Comparison of ENCODE assay signal across 16 cellular contexts in the genomic region with DNA sequence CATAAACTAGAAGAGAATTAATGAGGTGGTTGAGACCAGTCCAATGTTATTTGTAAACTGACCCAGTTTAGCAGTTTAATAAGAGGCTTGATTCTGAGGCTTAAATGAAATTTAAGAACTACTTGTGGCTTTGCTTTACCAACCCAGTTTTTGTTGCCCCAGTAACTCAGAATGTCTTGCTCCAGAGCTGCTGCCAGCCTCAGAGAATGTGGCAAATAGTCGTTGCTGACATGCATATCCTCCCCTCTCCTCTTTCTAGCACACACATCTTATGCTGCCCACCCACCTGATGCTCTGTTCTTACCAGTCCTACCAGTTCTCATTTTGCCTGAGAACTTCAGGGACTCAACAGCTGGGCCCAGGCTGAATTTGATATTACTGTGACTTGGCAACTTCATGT.
DNase-seq lines count a peak whose midpoint lies in the region; ATAC-seq, FAIRE-seq and TF ChIP-seq lines count a peak whose summit lies in the region.
"Had no signal": no experiment of that assay in that cellular context is flagged by ENCODE, and none has a peak within 500 bp of the region (broad histone marks: within the 10 kb centered on the region; RNA-seq: fewer than 3 reads in every experiment).

No MANE protein-coding gene starts in this region.

- peaks cover 6% of the 10 kb centered on the region for H3K36me3 Mint-ChIP-seq in Calu3 (ENCODE audit: insufficient read depth, unreplicated experiment)
- H3K36me3 Mint-ChIP-seq in effector memory CD8-positive, alpha-beta T cell (ENCODE audit: insufficient read depth): no peaks in the 10 kb centered on the region
- H3K36me3 Mint-ChIP-seq: CD8-positive, alpha-beta T cell had no signal

- H3K36me3 ChIP-seq in osteoblast (ENCODE audit: insufficient read depth, low read length): no peaks in the 10 kb centered on the region

- H3K4me3 Mint-ChIP-seq in Calu3 (ENCODE audit: low read depth, unreplicated experiment): no peak overlapping the region
- H3K4me3 Mint-ChIP-seq in effector memory CD8-positive, alpha-beta T cell: no peak overlapping the region
- H3K4me3 Mint-ChIP-seq: CD8-positive, alpha-beta T cell; IgD-negative memory B cell had no signal

- no peaks in the 10 kb centered on the region for H3K9me3 Mint-ChIP-seq in Calu3 (ENCODE audit: low read depth, unreplicated experiment)
- no peaks in the 10 kb centered on the region for H3K9me3 Mint-ChIP-seq in effector memory CD8-positive, alpha-beta T cell
- H3K9me3 Mint-ChIP-seq: CD8-positive, alpha-beta T cell had no signal

- no peaks in the 10 kb centered on the region for H3K27me3 Mint-ChIP-seq in Calu3 (ENCODE audit: unreplicated experiment)
- peaks cover 45 to 58% of the 10 kb centered on the region in 2 donors for H3K27me3 Mint-ChIP-seq in effector memory CD8-positive, alpha-beta T cell

- no peak for ATAC-seq in effector memory CD8-positive, alpha-beta T cell (replicated peaks)
- ATAC-seq: CD8-positive, alpha-beta T cell; Right ventricle myocardium inferior; SK-N-SH treated with all-trans-retinoic acid at 6 μM for 48 hours had no signal

- H3K27ac ChIP-seq in osteoblast (ENCODE audit: low read depth, low read length): no peak overlapping the region

- DNase-seq in Calu3 (no peak), NCI-H2107 (lab: John Stamatoyannopoulos, UW) (peak; percentile 39), fibroblast of gingiva (ENCODE audit: low read depth) (peak; percentile 68), osteoblast (ENCODE audit: insufficient read length, low spot score, missing footprints) (no peak), urothelium cell line (ENCODE audit: low spot score) (no peak), GM10248 (ENCODE audit: extremely low spot score) (no peak), ureter (ENCODE audit: low spot score) (no peak)
- DNase-seq in effector memory CD8-positive, alpha-beta T cell: no peak
- DNase-seq: CD8-positive, alpha-beta T cell; NCI-H1417 treated with DMSO at 0.1 percent for 48 hours; NCI-H2081; NCI-H446; NCI-H774 had no signal

- no peaks in the 10 kb centered on the region for H4K20me1 ChIP-seq in osteoblast (ENCODE audit: insufficient read depth, low read length)

- no peaks in the 10 kb centered on the region for H3K9me3 ChIP-seq in osteoblast (ENCODE audit: low read depth, low read length)

- H3K4me1 ChIP-seq in osteoblast (ENCODE audit: insufficient read depth, low read length): peaks cover 11% of the 10 kb centered on the region

- intact Hi-C loops in Calu3 (cut with micrococcal nuclease; ENCODE audit: unreplicated experiment): loop anchor here (2.0 kb wide), 1 partner anchor 55 kb away; no protein-coding TSS in a partner anchor

- TF ChIP-seq CTCF in Calu3 (IDR thresholded peaks at IDR 0.05; ENCODE audit: unreplicated experiment) (no peak), osteoblast (IDR thresholded peaks at IDR 0.05; ENCODE audit: extremely low read depth, low read depth, low read length) (no peak), GM10248 (IDR thresholded peaks at IDR 0.05; ENCODE audit: control extremely low read depth, extremely low read depth, low read depth, missing control alignments) (no peak)

- no peak overlapping the region for H3K4me3 ChIP-seq in osteoblast (ENCODE audit: insufficient read depth, low read length)

- CTCF ChIA-PET in Calu3 (lab: Charles Lee): interaction anchor here (1.1 to 2.7 kb wide), 5 partner anchors 30 to 96 kb away, joined by 3 to 10 read pairs (median 4); no protein-coding TSS in a partner anchor
- CTCF ChIA-PET in GM10248 (lab: Yijun Ruan, JAX): interaction anchor here (0.9 to 1.7 kb wide), 5 partner anchors 9 to 67 kb away, joined by 3 to 6 read pairs (median 3); no protein-coding TSS in a partner anchor

- peaks cover 91% of the 10 kb centered on the region for H3K4me1 Mint-ChIP-seq in Calu3 (ENCODE audit: low read depth, unreplicated experiment)
- H3K4me1 Mint-ChIP-seq in effector memory CD8-positive, alpha-beta T cell (ENCODE audit: low read depth in 2 of 2): no peaks in the 10 kb centered on the region
- H3K4me1 Mint-ChIP-seq: IgD-negative memory B cell had no signal

- POLR2A ChIA-PET in GM10248 (lab: Yijun Ruan, JAX): no interaction called here

- peak overlapping the region; percentile 90 for H3K27ac Mint-ChIP-seq in Calu3 (ENCODE audit: unreplicated experiment)
- no peak overlapping the region for H3K27ac Mint-ChIP-seq in effector memory CD8-positive, alpha-beta T cell
- H3K27ac Mint-ChIP-seq: CD8-positive, alpha-beta T cell; IgD-negative memory B cell had no signal

- no TSS peak for BruUV-seq in Calu3 (replicated peaks; lab: Mats Ljungman, UMichigan)

- H3K4me2 ChIP-seq in osteoblast (ENCODE audit: insufficient read depth, low read length): no peak overlapping the region

- H3K79me2 ChIP-seq in osteoblast (ENCODE audit: insufficient read depth, low read length): no peaks in the 10 kb centered on the region

- no peak for FAIRE-seq in urothelium cell line (lab: Jason Lieb, UNC)

- no peaks in the 10 kb centered on the region for H3K27me3 ChIP-seq in osteoblast (ENCODE audit: insufficient read depth, low read length)

- H2AFZ ChIP-seq in osteoblast (ENCODE audit: low read length): peak overlapping the region; percentile 60

Comparison
In these comparisons a context has a peak if more than half of its experiments do, and no peak if none do; other contexts are left out.
1. DNase-seq: peak in NCI-H2107 (single experiment) and fibroblast of gingiva (single experiment); none in Calu3 (single experiment), osteoblast (single experiment), effector memory CD8-positive, alpha-beta T cell (0 of 3), urothelium cell line (single experiment), GM10248 (single experiment) and ureter (single experiment).